ENCODE assay signal across 20 cellular contexts in the genomic region with DNA sequence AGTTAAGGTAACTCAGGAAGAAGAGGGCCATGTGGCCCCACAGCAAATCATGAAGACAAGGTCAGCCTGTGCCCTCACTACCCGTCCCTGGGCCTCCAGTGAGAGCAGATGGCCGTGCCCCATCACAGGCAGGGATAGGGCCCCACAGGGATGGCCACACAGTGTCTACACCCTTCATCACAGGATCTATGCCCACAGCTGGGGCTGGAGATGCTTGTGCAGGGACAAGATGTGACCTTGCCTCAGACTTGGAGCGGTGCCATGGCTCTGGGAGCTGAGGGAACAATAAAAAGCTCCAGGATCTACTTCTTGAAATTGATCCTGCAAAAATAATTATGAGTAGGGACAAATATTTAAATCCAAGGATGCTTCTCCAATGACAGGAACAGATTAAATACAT. TPM values are rescaled to one million over a fixed set of nuclear protein-coding genes. Genes with fewer than 3 reads are reported as not detected.
DNase-seq lines count a peak whose midpoint lies in the region; ATAC-seq, FAIRE-seq and TF ChIP-seq lines count a peak whose summit lies in the region.
"Had no signal": no experiment of that assay in that cellular context is flagged by ENCODE, and none has a peak within 500 bp of the region (broad histone marks: within the 10 kb centered on the region; RNA-seq: fewer than 3 reads in every experiment).

No MANE protein-coding gene starts in this region.

- no peak overlapping the region for H3K9ac ChIP-seq in K562 (ENCODE audit: insufficient read depth in 1 of 2, low read depth in 2 of 2, low read length in 2 of 2)

- H3K27ac ChIP-seq in K562 (ENCODE audit: extremely low read depth, low read depth, low read length) (no peak overlapping the region), upper lobe of right lung (no peak overlapping the region)
- H3K27ac ChIP-seq: left lung, tibial artery had no signal

- H3K27ac Mint-ChIP-seq in mesothelial cell of epicardium (peak overlapping the region; percentile 5), chondrocyte (ENCODE audit: unreplicated experiment) (no peak overlapping the region)
- H3K27ac Mint-ChIP-seq: activated CD4-positive, alpha-beta memory T cell treated with anti-CD3 and anti-CD28 coated beads for 36 hours; activated naive CD4-positive, alpha-beta T cell treated with anti-CD3 and anti-CD28 coated beads, Interleukin-2, amount 50 U/mL, for 24 hours; CD14-positive monocyte; HFFc6 had no signal

- TF ChIP-seq EP300 in K562 (IDR thresholded peaks at IDR 0.05; ENCODE audit: low read length) = no peak

- TF ChIP-seq CTCF in K562 (IDR thresholded peaks at IDR 0.05 in 2 of 3, conservative IDR thresholded peaks at IDR 0.05 in 1 of 3; ENCODE audit: insufficient read depth in 2 of 3, low read depth in 1 of 3, low read length in 3 of 3) = no peak
- no peak for TF ChIP-seq CTCF in mesothelial cell of epicardium (IDR thresholded peaks at IDR 0.05; ENCODE audit: unreplicated experiment)
- no peak for TF ChIP-seq CTCF in upper lobe of right lung (IDR thresholded peaks at IDR 0.05)
- TF ChIP-seq CTCF in chondrocyte (IDR thresholded peaks at IDR 0.05) = no peak

- H3K4me1 ChIP-seq in K562 (replicated peaks in 1 of 2; ENCODE audit: control insufficient read depth in 2 of 2, insufficient read depth in 2 of 2, low read length in 2 of 2) = peaks cover 3 to 10% of the 10 kb centered on the region in 2 experiments; a peak in 4 of 5 replicates
- peaks cover 33% of the 10 kb centered on the region for H3K4me1 ChIP-seq in upper lobe of right lung

- no TSS peak for BruUV-seq in K562 (replicated peaks; lab: Mats Ljungman, UMichigan)

- TF ChIP-seq RAD21 in K562 (CRISPR knock-in tag; conservative IDR thresholded peaks at IDR 0.05 in 1 of 2, IDR thresholded peaks at IDR 0.05 in 1 of 2) = no peak

- H3K9me3 Mint-ChIP-seq in mesothelial cell of epicardium (no peaks in the 10 kb centered on the region), chondrocyte (ENCODE audit: low read depth) (no peaks in the 10 kb centered on the region)
- H3K9me3 Mint-ChIP-seq: activated CD4-positive, alpha-beta memory T cell treated with anti-CD3 and anti-CD28 coated beads for 36 hours; activated naive CD4-positive, alpha-beta T cell treated with anti-CD3 and anti-CD28 coated beads, Interleukin-2, amount 50 U/mL, for 24 hours; CD14-positive monocyte; HFFc6 had no signal

- H3K9me3 ChIP-seq in K562 (replicated peaks; ENCODE audit: control insufficient read depth, insufficient read depth, low read depth, low read length) (no peaks in the 10 kb centered on the region), upper lobe of right lung (no peaks in the 10 kb centered on the region)
- H3K9me3 ChIP-seq: left lung, tibial artery had no signal

- peaks cover 13% of the 10 kb centered on the region; the same call in 2 of the 3 replicates for H3K36me3 ChIP-seq in K562 (ENCODE audit: control insufficient read depth, insufficient read depth, low read length)
- peaks cover 13% of the 10 kb centered on the region for H3K36me3 ChIP-seq in upper lobe of right lung

- peak; percentile 50 for DNase-seq in NCI-H82 (lab: John Stamatoyannopoulos, UW)
- DNase-seq in NCI-H82 treated with DMSO at 0.1 percent for 48 hours (lab: John Stamatoyannopoulos, UW; ENCODE audit: unreplicated experiment) = no peak
- DNase-seq in K562 (ENCODE audit: extremely low read depth in 1 of 4, low spot score in 3 of 4) = no peak
- no peak for DNase-seq in mesothelial cell of epicardium (ENCODE audit: low spot score in 2 of 2, unreplicated experiment in 2 of 2)
- peak; percentile 73 for DNase-seq in upper lobe of right lung
- DNase-seq in NAMALWA (ENCODE audit: low spot score) = no peak
- no peak for DNase-seq in chondrocyte (ENCODE audit: low spot score)
- DNase-seq: activated CD4-positive, alpha-beta memory T cell treated with anti-CD3 and anti-CD28 coated beads for 36 hours; activated T-cell treated with anti-CD3 and anti-CD28 coated beads, Interleukin-2, amount 50 U/mL, for 1 hour; foreskin melanocyte; HFFc6; NCI-H510A treated with DMSO at 0.1 percent for 48 hours had no signal

- H3K27me3 Mint-ChIP-seq in mesothelial cell of epicardium (ENCODE audit: low read depth) (no peaks in the 10 kb centered on the region), chondrocyte (ENCODE audit: low read depth) (no peaks in the 10 kb centered on the region)
- H3K27me3 Mint-ChIP-seq: activated CD4-positive, alpha-beta memory T cell treated with anti-CD3 and anti-CD28 coated beads for 36 hours; activated naive CD4-positive, alpha-beta T cell treated with anti-CD3 and anti-CD28 coated beads, Interleukin-2, amount 50 U/mL, for 24 hours had no signal

- 77% methylated on average over 3 of the region's 3 CpGs for WGBS in K562 (ENCODE audit: insufficient coverage, low coverage, missing lambda C conversion rate)

- H3K9me1 ChIP-seq in K562 (ENCODE audit: control insufficient read depth, insufficient read depth, low read length) = no peaks in the 10 kb centered on the region

- H3K4me2 ChIP-seq in K562 (ENCODE audit: insufficient read depth, low read length) = no peak overlapping the region

- H3K4me1 Mint-ChIP-seq in mesothelial cell of epicardium (peaks cover 24% of the 10 kb centered on the region), chondrocyte (ENCODE audit: low read depth) (peaks cover 22% of the 10 kb centered on the region)
- H3K4me1 Mint-ChIP-seq: CD14-positive monocyte had no signal

- H3K27me3 ChIP-seq in K562 (ENCODE audit: control insufficient read depth in 2 of 2, insufficient read depth in 2 of 2, low read length in 2 of 2) (no peaks in the 10 kb centered on the region), upper lobe of right lung (no peaks in the 10 kb centered on the region)
- H3K27me3 ChIP-seq: left lung, tibial artery had no signal

- H4K20me1 ChIP-seq in K562 (replicated peaks; ENCODE audit: control insufficient read depth, insufficient read depth, low read length) = no peaks in the 10 kb centered on the region

- H3K4me3 Mint-ChIP-seq in mesothelial cell of epicardium = no peak overlapping the region
- no peak overlapping the region for H3K4me3 Mint-ChIP-seq in chondrocyte (ENCODE audit: unreplicated experiment)
- H3K4me3 Mint-ChIP-seq: activated CD4-positive, alpha-beta memory T cell treated with anti-CD3 and anti-CD28 coated beads for 36 hours; activated naive CD4-positive, alpha-beta T cell treated with anti-CD3 and anti-CD28 coated beads, Interleukin-2, amount 50 U/mL, for 24 hours; CD14-positive monocyte; HFFc6 had no signal

- H2AFZ ChIP-seq in K562 (ENCODE audit: low read depth, low read length) = no peak overlapping the region

- no peak for ATAC-seq in K562
- no peak for ATAC-seq in upper lobe of right lung
- no peak for ATAC-seq in GM21367 (IDR thresholded peaks at IDR 0.05; ENCODE audit: unreplicated experiment)
- ATAC-seq: left lung, SK-N-SH treated with all-trans-retinoic acid at 6 μM for 48 hours had no signal

- in situ Hi-C loops in K562 (cut with MboI) = no loop called here

- no peak overlapping the region for H3K4me3 ChIP-seq in K562
- no peak overlapping the region for H3K4me3 ChIP-seq in upper lobe of right lung
- H3K4me3 ChIP-seq: left lung, tibial artery had no signal

- peaks cover 5% of the 10 kb centered on the region for H3K36me3 Mint-ChIP-seq in mesothelial cell of epicardium
- H3K36me3 Mint-ChIP-seq in chondrocyte (ENCODE audit: low read depth) = peaks cover 5% of the 10 kb centered on the region
- H3K36me3 Mint-ChIP-seq: activated CD4-positive, alpha-beta memory T cell treated with anti-CD3 and anti-CD28 coated beads for 36 hours; activated naive CD4-positive, alpha-beta T cell treated with anti-CD3 and anti-CD28 coated beads, Interleukin-2, amount 50 U/mL, for 24 hours; CD14-positive monocyte had no signal

- no peak for TF ChIP-seq POLR2A in K562 (conservative IDR thresholded peaks at IDR 0.05)

- FAIRE-seq in K562 (lab: Jason Lieb, UNC) = no peak
- FAIRE-seq: A204.1, TTC549 had no signal

- CTCF ChIA-PET in K562 (lab: Yijun Ruan, JAX; ENCODE audit: low intra/inter-chr PET ratio) = no interaction called here

- intact Hi-C loops in K562 (cut with micrococcal nuclease) = no loop called here
- intact Hi-C loops in upper lobe of right lung (cut with DNase I) = no loop called here

- POLR2A ChIA-PET in K562 (lab: Yijun Ruan, JAX) = interaction anchor here (0.5 to 1.2 kb wide), 3 partner anchors 7 to 345 kb away, joined by 3 to 6 read pairs (median 4); no protein-coding TSS in a partner anchor

- H3K79me2 ChIP-seq in K562 (ENCODE audit: control insufficient read depth, insufficient read depth, low read length) = no peaks in the 10 kb centered on the region

RNA-seq across cellular contexts. Expression of gene TCEA3, which starts 25.4 kb away (rescaled TPM):
- total RNA-seq in K562 (2011; cell fraction: chromatin; rRNA removed; ENCODE audit: low replicate concordance) = 0.86 and 1.4 TPM in 2 replicates
- total RNA-seq in K562 (2011; cell fraction: nucleolus; rRNA removed) = 0.67 and 1.4 TPM in 2 replicates
- total RNA-seq in K562 (2011; cell fraction: nucleoplasm; rRNA removed) = 0.66 and 0.84 TPM in 2 replicates
- total RNA-seq in K562 (2014; rRNA removed) (0.33 and 0.54 TPM in 2 replicates), K562 (2014; rRNA removed; fragmentation: Illumina TruSeq; extraction: Trizol) (0.45 and 0.51 TPM in 2 replicates), K562 (2015; rRNA removed; fragmentation: Illumina TruSeq; extraction: Trizol) (0.34 and 0.36 TPM in 2 replicates), K562 (2021) (0.49 and 0.55 TPM in 2 replicates), mesothelial cell of epicardium (8.0 to 10.0 TPM (median 9.9 TPM) in 3 replicates), upper lobe of right lung (39.4 TPM), chondrocyte (15.7 to 17.8 TPM (median 16.9 TPM) in 3 replicates)
- polyA plus RNA-seq in K562 (2011; rRNA removed) (0.34 and 0.54 TPM in 2 replicates), K562 (2014; fragmentation: Illumina TruSeq; extraction: Trizol) (0.16 and 0.66 TPM in 2 replicates), K562 (2014; fragmentation: Nextera tagmentation; extraction: Ambion mirVana) (under 1 TPM; 0.03 to 0.10 TPM), K562 (2014; rRNA removed) (0.13 and 0.80 TPM in 2 replicates)
- polyA plus RNA-seq in K562 (2011; cell fraction: cytosol; rRNA removed) = 0.19 and 0.45 TPM in 2 replicates
- 0.81 and 0.90 TPM in 2 replicates for polyA plus RNA-seq in K562 (2011; cell fraction: nucleus; rRNA removed)
- 0.49 and 0.76 TPM in 2 replicates for polyA plus RNA-seq in K562 (2012)
- 0.25 and 0.27 TPM in 2 replicates for polyA minus RNA-seq in K562 (2011; rRNA and poly(A)+ RNA removed)
- not detected in 2 replicates for polyA minus RNA-seq in K562 (2011; cell fraction: cytosol; rRNA and poly(A)+ RNA removed)
- 0.27 and 0.56 TPM in 2 replicates for polyA minus RNA-seq in K562 (2011; cell fraction: nucleus; rRNA and poly(A)+ RNA removed)

RNA-seq across cellular contexts. Expression of gene ASAP3, which starts 34.1 kb away (rescaled TPM):
- 34.4 and 65.3 TPM in 2 replicates for total RNA-seq in K562 (2011; cell fraction: chromatin; rRNA removed; ENCODE audit: low replicate concordance)
- 32.2 and 34.5 TPM in 2 replicates for total RNA-seq in K562 (2011; cell fraction: nucleolus; rRNA removed)
- 33.9 and 40.0 TPM in 2 replicates for total RNA-seq in K562 (2011; cell fraction: nucleoplasm; rRNA removed)
- total RNA-seq in K562 (2014; rRNA removed) (19.0 and 23.0 TPM in 2 replicates), K562 (2014; rRNA removed; fragmentation: Illumina TruSeq; extraction: Trizol) (14.3 and 14.8 TPM in 2 replicates), K562 (2015; rRNA removed; fragmentation: Illumina TruSeq; extraction: Trizol) (15.7 and 17.4 TPM in 2 replicates), K562 (2021) (27.6 and 31.2 TPM in 2 replicates), mesothelial cell of epicardium (87.7 to 96.6 TPM (median 95.8 TPM) in 3 replicates), upper lobe of right lung (35.9 TPM), chondrocyte (21.9 to 30.8 TPM (median 27.6 TPM) in 3 replicates)
- polyA plus RNA-seq in K562 (2011; rRNA removed) (16.1 and 25.4 TPM in 2 replicates), K562 (2014; fragmentation: Illumina TruSeq; extraction: Trizol) (21.3 and 22.3 TPM in 2 replicates), K562 (2014; fragmentation: Nextera tagmentation; extraction: Ambion mirVana) (1 to 10 TPM; 1.7 to 2.8 TPM), K562 (2014; rRNA removed) (17.9 and 20.3 TPM in 2 replicates)
- polyA plus RNA-seq in K562 (2011; cell fraction: cytosol; rRNA removed) = 17.1 and 17.2 TPM in 2 replicates
- polyA plus RNA-seq in K562 (2011; cell fraction: nucleus; rRNA removed) = 63.8 and 76.4 TPM in 2 replicates
- polyA plus RNA-seq in K562 (2012) = 17.6 and 38.9 TPM in 2 replicates
- polyA minus RNA-seq in K562 (2011; rRNA and poly(A)+ RNA removed) = 16.7 and 24.0 TPM in 2 replicates
- polyA minus RNA-seq in K562 (2011; cell fraction: cytosol; rRNA and poly(A)+ RNA removed) = 15.0 TPM in 2 replicates
- polyA minus RNA-seq in K562 (2011; cell fraction: nucleus; rRNA and poly(A)+ RNA removed) = 10.9 and 21.7 TPM in 2 replicates

Comparison
In these comparisons a context has a peak if more than half of its experiments do, and no peak if none do; other contexts are left out.
1. DNase-seq: peak in NCI-H82 (single experiment) and upper lobe of right lung (single experiment); none in NCI-H82 treated with DMSO at 0.1 percent for 48 hours (single experiment), K562 (0 of 4), mesothelial cell of epicardium (0 of 2), NAMALWA (single experiment) and chondrocyte (single experiment).